32 cellular contexts compared by ENCODE assay signal in the genomic region with DNA sequence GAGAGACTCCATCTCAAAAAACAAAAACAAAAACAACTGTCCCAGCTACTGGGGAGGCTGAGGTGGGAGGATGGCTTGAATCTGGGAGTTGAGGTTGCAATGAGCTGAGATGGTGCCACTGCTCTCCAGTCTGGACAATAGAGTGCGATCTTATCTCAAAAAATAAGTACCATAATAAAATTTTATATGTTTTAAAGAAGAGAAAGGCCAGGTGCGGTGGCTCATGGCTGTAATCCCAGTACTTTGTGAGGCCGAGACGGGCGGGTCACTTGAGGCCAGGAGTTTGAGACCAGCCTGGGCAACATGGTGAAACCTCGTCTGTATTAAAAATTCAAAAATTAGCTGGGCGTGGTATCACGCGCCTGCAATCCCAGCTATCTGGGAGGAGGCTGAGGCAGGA. TPM values are rescaled to one million over a fixed set of nuclear protein-coding genes. Genes with fewer than 3 reads are reported as not detected.
"Had no signal": no experiment of that assay in that cellular context is flagged by ENCODE, and none has a peak within 500 bp of the region (broad histone marks: within the 10 kb centered on the region; RNA-seq: fewer than 3 reads in every experiment).

No MANE protein-coding gene starts in this region.

- H3K9me3 Mint-ChIP-seq: immature natural killer cell; mesothelial cell of epicardium; naive B cell; natural killer cell; stimulated activated memory B cell treated with anti-CD40 and anti-IgM and Interleukin-4, amounts not matched to agents 10 μg/mL and 1 μg/mL and 100 μg/mL, for 72 hours; stimulated activated naive CD8-positive, alpha-beta T cell treated with anti-CD3 and anti-CD28 coated beads, Interleukin-15, amount 100 ng/mL, for 72 hours; type B pancreatic cell had no signal

- H3K4me1 Mint-ChIP-seq: immature natural killer cell; natural killer cell; stimulated activated memory B cell treated with anti-CD40 and anti-IgM and Interleukin-4, amounts not matched to agents 10 μg/mL and 1 μg/mL and 100 μg/mL, for 72 hours had no signal

- H3K27ac Mint-ChIP-seq: immature natural killer cell; mesothelial cell of epicardium; naive B cell; natural killer cell; stimulated activated memory B cell treated with anti-CD40 and anti-IgM and Interleukin-4, amounts not matched to agents 10 μg/mL and 1 μg/mL and 100 μg/mL, for 72 hours; stimulated activated naive CD8-positive, alpha-beta T cell treated with anti-CD3 and anti-CD28 coated beads, Interleukin-15, amount 100 ng/mL, for 72 hours; type B pancreatic cell had no signal

- H3K36me3 Mint-ChIP-seq: immature natural killer cell; mesothelial cell of epicardium; naive B cell; natural killer cell; stimulated activated memory B cell treated with anti-CD40 and anti-IgM and Interleukin-4, amounts not matched to agents 10 μg/mL and 1 μg/mL and 100 μg/mL, for 72 hours; type B pancreatic cell had no signal

- H3K4me3 Mint-ChIP-seq: immature natural killer cell; mesothelial cell of epicardium; natural killer cell; stimulated activated memory B cell treated with anti-CD40 and anti-IgM and Interleukin-4, amounts not matched to agents 10 μg/mL and 1 μg/mL and 100 μg/mL, for 72 hours; stimulated activated naive CD8-positive, alpha-beta T cell treated with anti-CD3 and anti-CD28 coated beads, Interleukin-15, amount 100 ng/mL, for 72 hours; type B pancreatic cell had no signal

- DNase-seq: hypothalamus; immature natural killer cell; left ventricle myocardium inferior; mesendoderm; naive B cell; natural killer cell; ovary; right lobe of liver; stimulated activated CD4-positive, alpha-beta T cell treated with anti-CD3 and anti-CD28 coated beads, Interleukin-1b, Interleukin-23, amount 100 ng/mL, for 48 hours; stimulated activated CD4-positive, alpha-beta T cell treated with anti-CD3 and anti-CD28 coated beads, Interleukin-2, amount 100 ng/mL, for 48 hours; stimulated activated CD4-positive, alpha-beta T cell treated with anti-CD3 and anti-CD28 coated beads, Interleukin-4, amount 100 ng/mL, for 4 hours; stimulated activated CD8-positive, alpha-beta memory T cell treated with anti-CD3 and anti-CD28 coated beads, Interleukin-4, amount 100 ng/mL, for 48 hours; stimulated activated naive CD4-positive, alpha-beta T cell treated with Interleukin-2 at 50 U/mL for 16 hours; stimulated activated naive CD8-positive, alpha-beta T cell treated with anti-CD3 and anti-CD28 coated beads, Interleukin-15, amount 100 ng/mL, for 72 hours; substantia nigra; uterus had no signal

RNA-seq across cellular contexts. Expression of gene MSLN, which starts 16.3 kb away (rescaled TPM):
- total RNA-seq: natural killer cell, pulmonary artery endothelial cell, temporal lobe had no signal

RNA-seq across cellular contexts. Expression of gene GNG13, which starts 23.7 kb away (rescaled TPM):
- total RNA-seq: kidney epithelial cell, left ventricle myocardium inferior, lower leg skin, lung, mesothelial cell of epicardium, mononuclear cell, natural killer cell, omental fat pad, ovary, progenitor cell of endocrine pancreas, pulmonary artery endothelial cell, renal cortical epithelial cell, right atrium auricular region, right lobe of liver, skeletal muscle tissue, smooth muscle cell, temporal lobe, tibial nerve, uterus had no signal
